10 cellular contexts compared by ENCODE assay signal in the genomic region with DNA sequence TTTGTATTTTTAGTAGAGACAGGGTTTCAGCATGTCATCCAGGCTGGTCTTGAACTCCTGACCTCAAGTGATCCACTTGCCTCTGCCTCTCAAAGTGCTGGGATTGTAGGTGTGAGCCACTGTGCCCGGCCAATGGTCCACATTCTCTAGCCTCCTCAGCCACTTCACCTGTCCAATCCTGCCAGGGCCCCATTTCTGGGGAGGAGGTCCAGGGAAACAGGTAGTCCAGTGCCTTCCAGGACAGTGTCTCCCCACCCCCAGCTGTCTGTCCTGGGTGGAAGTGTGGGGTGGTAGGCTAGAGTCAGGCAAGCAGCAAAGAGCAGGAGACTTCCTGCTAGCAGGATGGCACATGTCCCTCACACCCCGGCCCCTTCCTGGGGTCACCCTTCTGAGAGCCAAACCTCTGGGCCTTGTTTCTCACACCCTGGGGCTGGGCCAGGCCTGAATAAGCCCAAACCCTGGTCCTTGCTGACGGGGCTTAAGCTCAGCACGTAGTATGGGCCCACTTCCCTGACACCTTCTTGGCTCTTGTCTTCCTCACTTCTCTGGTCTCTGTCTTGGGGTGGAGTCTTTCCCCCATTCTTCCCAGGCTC. TPM values are rescaled to one million over a fixed set of nuclear protein-coding genes. Genes with fewer than 3 reads are reported as not detected.
DNase-seq lines count a peak whose midpoint lies in the region; ATAC-seq and TF ChIP-seq lines count a peak whose summit lies in the region.
"Had no signal": no experiment of that assay in that cellular context is flagged by ENCODE, and none has a peak within 500 bp of the region (broad histone marks: within the 10 kb centered on the region; RNA-seq: fewer than 3 reads in every experiment).

No MANE protein-coding gene starts in this region.

- H3K4me3 ChIP-seq in ascending aorta (no peak overlapping the region), lower lobe of right lung (no peak overlapping the region), transverse colon (no peak overlapping the region)
- H3K4me3 ChIP-seq: pancreas, SK-N-MC had no signal

- ATAC-seq in activated CD8-positive, alpha-beta memory T cell treated with anti-CD3 and anti-CD28 coated beads, Interleukin-2, amount 10 ng/mL, durations not matched to agents 7 days and 5 days, result no peak
- no peak for ATAC-seq in lower lobe of right lung
- no peak for ATAC-seq in GM18502 (IDR thresholded peaks at IDR 0.05; ENCODE audit: poor library complexity, unreplicated experiment)
- ATAC-seq: pancreas had no signal

- DNase-seq in activated CD8-positive, alpha-beta memory T cell treated with anti-CD3 and anti-CD28 coated beads, Interleukin-2, amount 10 ng/mL, durations not matched to agents 7 days and 5 days, result no peak
- DNase-seq in activated CD8-positive, alpha-beta memory T cell treated with anti-CD3 and anti-CD28 coated beads, Interleukin-2, amount 50 U/mL, for 4 hours, result no peak
- DNase-seq in ascending aorta (ENCODE audit: low spot score in 2 of 2) (no peak), lower lobe of right lung (peak; percentile 69), transverse colon (no peak), ACHN (no peak), GM20000 (ENCODE audit: low spot score) (no peak)

- peaks cover 14 to 19% of the 10 kb centered on the region in 2 donors for H3K36me3 ChIP-seq in ascending aorta
- peaks cover 24% of the 10 kb centered on the region for H3K36me3 ChIP-seq in lower lobe of right lung
- H3K36me3 ChIP-seq in transverse colon, result peaks cover 0 to 14% (median 1%) of the 10 kb centered on the region in 4 donors

- H3K4me3 Mint-ChIP-seq in activated CD8-positive, alpha-beta memory T cell treated with anti-CD3 and anti-CD28 coated beads, Interleukin-2, amount 10 ng/mL, durations not matched to agents 7 days and 5 days, result no peak overlapping the region

- no peak for TF ChIP-seq EP300 in transverse colon (IDR thresholded peaks at IDR 0.05; ENCODE audit: low read depth)

- H3K9me3 ChIP-seq in ascending aorta (no peaks in the 10 kb centered on the region), lower lobe of right lung (no peaks in the 10 kb centered on the region), transverse colon (no peaks in the 10 kb centered on the region)
- H3K9me3 ChIP-seq: pancreas had no signal

- H3K36me3 Mint-ChIP-seq in activated CD8-positive, alpha-beta memory T cell treated with anti-CD3 and anti-CD28 coated beads, Interleukin-2, amount 10 ng/mL, durations not matched to agents 7 days and 5 days, result peaks cover 11% of the 10 kb centered on the region

- WGBS in transverse colon (ENCODE audit: low coverage in 1 of 2), 2 donors, result 77% methylated on average over 4 of the region's 4 CpGs; no CpG with 5 or more reads in 1 of the 2 donors

- in situ Hi-C loops in transverse colon (cut with MboI; ENCODE audit: low pct_ligation_motif_present in 1 of 4, low pct_unique_long_range_greater_than_20kb in 1 of 4, low sequenced_read_pairs in 3 of 4), result no loop called here
- in situ Hi-C loops in ACHN (cut with HindIII; ENCODE audit: low pct_ligation_motif_present, low pct_unique_long_range_greater_than_20kb, low sequenced_read_pairs), result no loop called here

- CTCF ChIA-PET in activated CD8-positive, alpha-beta memory T cell treated with anti-CD3 and anti-CD28 coated beads, Interleukin-2, amount 10 ng/mL, durations not matched to agents 7 days and 5 days (lab: Charles Lee), result interaction anchor here (0.5 to 1.9 kb wide), 5 partner anchors 11 to 72 kb away, joined by 3 to 5 read pairs (median 3); partner anchors contain the start of genes NOL3 and TMEM208

- peak overlapping the region; percentile 87 for H3K27ac ChIP-seq in ascending aorta
- peak overlapping the region; percentile 93 for H3K27ac ChIP-seq in lower lobe of right lung
- H3K27ac ChIP-seq in transverse colon, result peak overlapping the region; percentile 79 to 94 (median 84)
- H3K27ac ChIP-seq: SK-N-MC had no signal

- intact Hi-C loops in ascending aorta (cut with DNase I), result loop anchor here (10.0 kb wide), 3 partner anchors 423 to 603 kb away; partner anchors contain the start of genes ACD, C16orf86, CENPT and ENKD1
- intact Hi-C loops in lower lobe of right lung (cut with DNase I), result no loop called here
- intact Hi-C loops in transverse colon (cut with DNase I; ENCODE audit: low total_unique reads), result no loop called here

- no peaks in the 10 kb centered on the region for H3K9me3 Mint-ChIP-seq in activated CD8-positive, alpha-beta memory T cell treated with anti-CD3 and anti-CD28 coated beads, Interleukin-2, amount 10 ng/mL, durations not matched to agents 7 days and 5 days (ENCODE audit: low read depth)

- H3K27me3 ChIP-seq in ascending aorta (no peaks in the 10 kb centered on the region), lower lobe of right lung (ENCODE audit: low read depth) (no peaks in the 10 kb centered on the region), transverse colon (no peaks in the 10 kb centered on the region)
- H3K27me3 ChIP-seq: pancreas had no signal

- peak overlapping the region; percentile 66 for H3K27ac Mint-ChIP-seq in activated CD8-positive, alpha-beta memory T cell treated with anti-CD3 and anti-CD28 coated beads, Interleukin-2, amount 10 ng/mL, durations not matched to agents 7 days and 5 days

- no peak for TF ChIP-seq POLR2A in transverse colon (IDR thresholded peaks at IDR 0.05)

- peaks cover 39% of the 10 kb centered on the region for H3K4me1 Mint-ChIP-seq in activated CD8-positive, alpha-beta memory T cell treated with anti-CD3 and anti-CD28 coated beads, Interleukin-2, amount 10 ng/mL, durations not matched to agents 7 days and 5 days

- peaks cover 18 to 32% of the 10 kb centered on the region in 2 donors for H3K4me1 ChIP-seq in ascending aorta
- peaks cover 70% of the 10 kb centered on the region for H3K4me1 ChIP-seq in lower lobe of right lung
- H3K4me1 ChIP-seq in transverse colon, result peaks cover 34 to 59% (median 53%) of the 10 kb centered on the region in 4 donors

- no peaks in the 10 kb centered on the region for H3K27me3 Mint-ChIP-seq in activated CD8-positive, alpha-beta memory T cell treated with anti-CD3 and anti-CD28 coated beads, Interleukin-2, amount 10 ng/mL, durations not matched to agents 7 days and 5 days

- TF ChIP-seq CTCF in ascending aorta (IDR thresholded peaks at IDR 0.05) (no peak), lower lobe of right lung (IDR thresholded peaks at IDR 0.05) (no peak), transverse colon (IDR thresholded peaks at IDR 0.05) (no peak), GM20000 (IDR thresholded peaks at IDR 0.05; ENCODE audit: extremely low read depth, missing control alignments) (no peak)

RNA-seq across cellular contexts. Expression of gene FHOD1, which starts 5.0 kb away (rescaled TPM):
- 100 to 1,000 TPM; 101 to 111 TPM for total RNA-seq in activated CD8-positive, alpha-beta memory T cell treated with anti-CD3 and anti-CD28 coated beads, Interleukin-2, amount 10 ng/mL, durations not matched to agents 7 days and 5 days
- total RNA-seq in ascending aorta (20.2 TPM), lower lobe of right lung (67.7 TPM), transverse colon (100 to 1,000 TPM in 1 of 4 donors, 10 to 100 TPM in 3; 25.1 to 177 (median 33.6) TPM)

RNA-seq across cellular contexts. Expression of gene SLC9A5, which starts 6.5 kb away (rescaled TPM):
- 1 to 10 TPM; 5.4 to 6.2 TPM for total RNA-seq in activated CD8-positive, alpha-beta memory T cell treated with anti-CD3 and anti-CD28 coated beads, Interleukin-2, amount 10 ng/mL, durations not matched to agents 7 days and 5 days
- total RNA-seq in ascending aorta (13.5 TPM), lower lobe of right lung (2.8 TPM), transverse colon (1 to 10 TPM in 3 of 4 donors, under 1 TPM in 1; 0.55 to 4.5 (median 1.5) TPM)

RNA-seq across cellular contexts. Expression of gene TMEM208, which starts 15.3 kb away (rescaled TPM):
- total RNA-seq in activated CD8-positive, alpha-beta memory T cell treated with anti-CD3 and anti-CD28 coated beads, Interleukin-2, amount 10 ng/mL, durations not matched to agents 7 days and 5 days, result 10 to 100 TPM; 32.3 to 39.7 TPM
- 8.3 TPM for total RNA-seq in ascending aorta
- 33.1 TPM for total RNA-seq in lower lobe of right lung
- 10 to 100 TPM in 3 of 4 donors, not detected in 1; 29.5 to 50.2 (median 39.3) TPM for total RNA-seq in transverse colon

RNA-seq across cellular contexts. Expression of gene PLEKHG4, which starts 37.1 kb away (rescaled TPM):
- total RNA-seq in activated CD8-positive, alpha-beta memory T cell treated with anti-CD3 and anti-CD28 coated beads, Interleukin-2, amount 10 ng/mL, durations not matched to agents 7 days and 5 days, result 10 to 100 TPM in 1 of 2 experiments, 1 to 10 TPM in 1; 7.7 to 12.8 TPM
- total RNA-seq in ascending aorta (3.7 TPM), lower lobe of right lung (12.4 TPM), transverse colon (10 to 100 TPM in 2 of 4 donors, 1 to 10 TPM in 1, under 1 TPM in 1; 0.80 to 12.2 (median 8.7) TPM)

RNA-seq across cellular contexts. Expression of gene ELMO3, which starts 43.3 kb away (rescaled TPM):
- 1 to 10 TPM; 6.2 to 9.8 TPM for total RNA-seq in activated CD8-positive, alpha-beta memory T cell treated with anti-CD3 and anti-CD28 coated beads, Interleukin-2, amount 10 ng/mL, durations not matched to agents 7 days and 5 days
- total RNA-seq in ascending aorta (not detected), lower lobe of right lung (14.9 TPM), transverse colon (10 to 100 TPM; 61.0 to 91.5 (median 77.7) TPM)
